Comparison of ENCODE assay signal across 33 cellular contexts in the genomic region with DNA sequence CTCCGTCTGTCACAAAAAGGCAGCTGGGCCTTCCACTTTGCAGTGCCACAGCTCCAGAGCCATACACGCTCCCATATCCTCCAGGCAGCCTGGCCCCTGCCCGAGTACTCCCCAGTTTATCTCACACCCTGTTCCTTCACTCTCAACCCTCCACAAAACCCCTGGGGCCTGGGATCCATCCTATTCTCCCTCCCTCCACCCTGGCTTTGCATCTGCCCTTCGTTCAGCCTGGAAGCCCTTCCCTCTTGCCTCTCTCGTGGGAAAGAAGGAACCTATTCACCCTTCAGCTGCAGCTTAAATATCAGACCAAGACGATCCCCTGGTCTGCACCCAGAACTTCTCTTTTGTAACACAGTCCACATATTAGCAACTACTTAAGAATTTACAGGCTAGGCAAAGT. TPM values are rescaled to one million over a fixed set of nuclear protein-coding genes. Genes with fewer than 3 reads are reported as not detected.
DNase-seq lines count a peak whose midpoint lies in the region; ATAC-seq and TF ChIP-seq lines count a peak whose summit lies in the region.
"Had no signal": no experiment of that assay in that cellular context is flagged by ENCODE, and none has a peak within 500 bp of the region (broad histone marks: within the 10 kb centered on the region; RNA-seq: fewer than 3 reads in every experiment).

No MANE protein-coding gene starts in this region.

- H3K27ac Mint-ChIP-seq in glutamatergic neuron (ENCODE audit: unreplicated experiment): peak overlapping the region; percentile 29
- no peak overlapping the region for H3K27ac Mint-ChIP-seq in stimulated activated naive CD8-positive, alpha-beta T cell treated with anti-CD3 and anti-CD28 coated beads, Interleukin-15, amount 100 ng/mL, for 72 hours
- H3K27ac Mint-ChIP-seq: activated CD4-positive, alpha-beta T cell treated with anti-CD3 and anti-CD28 coated beads for 36 hours; activated T-helper 2 cell treated with anti-CD3 and anti-CD28 coated beads, Interferon-gamma antibody, Interleukin-2, Interleukin-4, amounts not matched to agents 10 μg/mL and 5 μg/mL and 100 μg/mL, durations not matched to agents 14 hours and 24 hours and 36 hours; dendritic cell treated with granulocyte-macrophage colony-stimulating factor and Interleukin-4, amounts not matched to agents 40 ng/mL and 50 ng/mL, for 4 days had no signal

- H3K9ac ChIP-seq in colonic mucosa (ENCODE audit: low read depth in 2 of 2, low read length in 2 of 2): no peak overlapping the region

- peak in 3 of 4 donors; percentile 39 to 56 (median 39) for ATAC-seq in heart left ventricle
- no peak for ATAC-seq in stimulated activated naive CD8-positive, alpha-beta T cell treated with anti-CD3 and anti-CD28 coated beads, Interleukin-15, amount 100 ng/mL, for 72 hours
- ATAC-seq: activated CD4-positive, alpha-beta T cell treated with anti-CD3 and anti-CD28 coated beads for 36 hours; left lung; right lobe of liver had no signal

- H3K27ac ChIP-seq in heart left ventricle (peak overlapping the region in 8 of 12 donors; percentile 16 to 56 (median 40)), right atrium auricular region (no peak overlapping the region), substantia nigra (ENCODE audit: low read depth, low read length, poor library complexity, severe bottlenecking) (peak overlapping the region; percentile 12), colonic mucosa (no peak overlapping the region)
- H3K27ac ChIP-seq: breast epithelium, esophagus muscularis mucosa, left lung, right lobe of liver, SJSA1, suprapubic skin, upper lobe of left lung, VCaP had no signal

- H3K27me3 ChIP-seq in heart left ventricle (peaks cover 0 to 38% (median 11%) of the 10 kb centered on the region in 9 donors), right atrium auricular region (no peaks in the 10 kb centered on the region), colonic mucosa (no peaks in the 10 kb centered on the region)
- H3K27me3 ChIP-seq: breast epithelium, right lobe of liver, SJSA1, upper lobe of left lung had no signal

- peaks cover 8% of the 10 kb centered on the region for H3K36me3 Mint-ChIP-seq in glutamatergic neuron (ENCODE audit: unreplicated experiment)
- H3K36me3 Mint-ChIP-seq: naive B cell had no signal

- H3K4me3 Mint-ChIP-seq in glutamatergic neuron (ENCODE audit: unreplicated experiment): peak overlapping the region; percentile 52
- H3K4me3 Mint-ChIP-seq in stimulated activated naive CD8-positive, alpha-beta T cell treated with anti-CD3 and anti-CD28 coated beads, Interleukin-15, amount 100 ng/mL, for 72 hours: no peak overlapping the region
- H3K4me3 Mint-ChIP-seq: activated CD4-positive, alpha-beta T cell treated with anti-CD3 and anti-CD28 coated beads for 36 hours; dendritic cell treated with granulocyte-macrophage colony-stimulating factor and Interleukin-4, amounts not matched to agents 40 ng/mL and 50 ng/mL, for 4 days; naive B cell had no signal

- H3K9me3 ChIP-seq in heart left ventricle (peaks cover 0 to 18% (median 5%) of the 10 kb centered on the region in 12 donors), right atrium auricular region (peaks cover 0 to 12% of the 10 kb centered on the region in 2 donors), colonic mucosa (no peaks in the 10 kb centered on the region)
- H3K9me3 ChIP-seq: right lobe of liver, SJSA1 had no signal

- peak in 3 of 5 donors; percentile 33 to 48 (median 43) for DNase-seq in heart left ventricle
- no peak for DNase-seq in right atrium auricular region (ENCODE audit: low spot score)
- peak; percentile 31 for DNase-seq in choroid plexus epithelial cell (ENCODE audit: low read depth)
- DNase-seq in glutamatergic neuron: no peak
- peak in 1 of 49 donors; percentile 11 for DNase-seq in substantia nigra (lab: John Stamatoyannopoulos, UW)
- no peak for DNase-seq in colonic mucosa
- DNase-seq in NOMO-1 treated with DMSO at 0.1 percent for 48 hours (lab: John Stamatoyannopoulos, UW; ENCODE audit: unreplicated experiment): no peak
- no peak for DNase-seq in stimulated activated naive CD8-positive, alpha-beta T cell treated with anti-CD3 and anti-CD28 coated beads, Interleukin-15, amount 100 ng/mL, for 72 hours
- DNase-seq: activated CD4-positive, alpha-beta T cell treated with anti-CD3 and anti-CD28 coated beads for 36 hours; activated CD8-positive, alpha-beta memory T cell treated with anti-CD3 and anti-CD28 coated beads for 24 hours; activated naive CD4-positive, alpha-beta T cell treated with anti-CD3 and anti-CD28 coated beads, Interleukin-2, amount 50 U/mL, for 16 hours; activated T-cell treated with anti-CD3 and anti-CD28 coated beads for 4 hours; DMS79; GOT3; islet precursor cell; left lung; midbrain; naive B cell; NCI-H1092 treated with DMSO at 0.1 percent for 48 hours; NCI-H1694 treated with DMSO at 0.1 percent for 48 hours; NCI-H82; right lobe of liver; stimulated activated CD4-positive, alpha-beta T cell treated with anti-CD3 and anti-CD28 coated beads, Interleukin-4, amount 100 ng/mL, for 4 hours; T-helper 9 cell; upper lobe of left lung had no signal

- peaks cover 18% of the 10 kb centered on the region for H3K4me1 Mint-ChIP-seq in glutamatergic neuron (ENCODE audit: low read depth, unreplicated experiment)
- H3K4me1 Mint-ChIP-seq in stimulated activated naive CD8-positive, alpha-beta T cell treated with anti-CD3 and anti-CD28 coated beads, Interleukin-15, amount 100 ng/mL, for 72 hours: peaks cover 20% of the 10 kb centered on the region
- H3K4me1 Mint-ChIP-seq: naive B cell had no signal

- TF ChIP-seq CTCF in heart left ventricle (IDR thresholded peaks at IDR 0.05) (no peak), right atrium auricular region (IDR thresholded peaks at IDR 0.05) (no peak), choroid plexus epithelial cell (conservative IDR thresholded peaks at IDR 0.05; ENCODE audit: low read depth, low read length) (no peak), glutamatergic neuron (IDR thresholded peaks at IDR 0.05; ENCODE audit: partially characterized antibody, unreplicated experiment) (no peak), colonic mucosa (IDR thresholded peaks at IDR 0.05) (no peak)

- H3K36me3 ChIP-seq in heart left ventricle: no peaks in the 10 kb centered on the region
- no peaks in the 10 kb centered on the region for H3K36me3 ChIP-seq in right atrium auricular region
- no peaks in the 10 kb centered on the region for H3K36me3 ChIP-seq in colonic mucosa
- H3K36me3 ChIP-seq: breast epithelium, esophagus muscularis mucosa, left lung, right lobe of liver, suprapubic skin, upper lobe of left lung had no signal

- H3K27me3 Mint-ChIP-seq in glutamatergic neuron (ENCODE audit: unreplicated experiment): peaks cover 10% of the 10 kb centered on the region
- peaks cover 92% of the 10 kb centered on the region for H3K27me3 Mint-ChIP-seq in stimulated activated naive CD8-positive, alpha-beta T cell treated with anti-CD3 and anti-CD28 coated beads, Interleukin-15, amount 100 ng/mL, for 72 hours

- TF ChIP-seq POLR2A in heart left ventricle (IDR thresholded peaks at IDR 0.05): no peak

- H3K9me3 Mint-ChIP-seq in glutamatergic neuron (ENCODE audit: unreplicated experiment): peaks cover 7% of the 10 kb centered on the region
- H3K9me3 Mint-ChIP-seq in stimulated activated naive CD8-positive, alpha-beta T cell treated with anti-CD3 and anti-CD28 coated beads, Interleukin-15, amount 100 ng/mL, for 72 hours: peaks cover 12% of the 10 kb centered on the region in 2 donors
- H3K9me3 Mint-ChIP-seq: dendritic cell treated with granulocyte-macrophage colony-stimulating factor and Interleukin-4, amounts not matched to agents 40 ng/mL and 50 ng/mL, for 4 days had no signal

- 27 to 42% (median 34%) methylated on average over 6 of the region's 6 CpGs for WGBS in heart left ventricle, 4 donors

- H3K4me1 ChIP-seq in heart left ventricle: peaks cover 0 to 3% (median 0%) of the 10 kb centered on the region in 12 donors
- no peaks in the 10 kb centered on the region for H3K4me1 ChIP-seq in right atrium auricular region
- H3K4me1 ChIP-seq in colonic mucosa: no peaks in the 10 kb centered on the region
- H3K4me1 ChIP-seq: breast epithelium, esophagus muscularis mucosa, left lung, right lobe of liver, suprapubic skin, upper lobe of left lung had no signal

- intact Hi-C loops in heart left ventricle (cut with DNase I) (no loop called here), colonic mucosa (cut with DNase I) (no loop called here)

- H3K4me3 ChIP-seq in heart left ventricle (no peak overlapping the region), right atrium auricular region (no peak overlapping the region), choroid plexus epithelial cell (ENCODE audit: low read depth, low read length) (no peak overlapping the region), colonic mucosa (no peak overlapping the region)
- H3K4me3 ChIP-seq: breast epithelium, esophagus muscularis mucosa, K562, left lung, right lobe of liver, SJSA1, suprapubic skin, upper lobe of left lung had no signal

RNA-seq across cellular contexts. Expression of a gene that starts 56.7 kb away (rescaled TPM):
- total RNA-seq in heart left ventricle (10 to 100 TPM in 1 of 9 donors, 1 to 10 TPM in 8; 4.2 to 10.0 (median 7.3) TPM), right atrium auricular region (10 to 100 TPM in 1 of 2 donors, 1 to 10 TPM in 1; 5.3 to 13.4 TPM), glutamatergic neuron (ENCODE audit: unreplicated experiment) (120 TPM), colonic mucosa (100 to 1,000 TPM; 133 to 182 TPM)
- 1 to 10 TPM; 3.8 to 5.7 TPM for polyA plus RNA-seq in heart left ventricle

Comparison
In these comparisons a context has a peak if more than half of its experiments do, and no peak if none do; other contexts are left out.
1. DNase-seq: peak in heart left ventricle (3 of 5) and choroid plexus epithelial cell (single experiment); none in right atrium auricular region (single experiment), glutamatergic neuron (single experiment), colonic mucosa (single experiment), NOMO-1 treated with DMSO at 0.1 percent for 48 hours (single experiment) and stimulated activated naive CD8-positive, alpha-beta T cell treated with anti-CD3 and anti-CD28 coated beads, Interleukin-15, amount 100 ng/mL, for 72 hours (0 of 2).
2. H3K27ac ChIP-seq: peak in heart left ventricle (8 of 12) and substantia nigra (single experiment); none in right atrium auricular region (0 of 2) and colonic mucosa (single experiment).